In genomic region chr12:3973939-3974644, GRCh38 we compare ENCODE assay signal across 11 cellular contexts.
DNase-seq lines count a peak whose midpoint lies in the region; ATAC-seq and TF ChIP-seq lines count a peak whose summit lies in the region.
"Had no signal": no experiment of that assay in that cellular context is flagged by ENCODE, and none has a peak within 500 bp of the region (broad histone marks: within the 10 kb centered on the region; RNA-seq: fewer than 3 reads in every experiment).

No MANE protein-coding gene starts in this region.

- peak; percentile 27 for DNase-seq in Ammon's horn (ENCODE audit: low spot score)
- DNase-seq in CD4-positive, alpha-beta memory T cell, result peak in 3 of 5 donors; percentile 20 to 46 (median 21)
- DNase-seq in T-helper 17 cell, result no peak
- DNase-seq in effector memory CD8-positive, alpha-beta T cell, result no peak
- no peak for DNase-seq in SKM-1 treated with dmso at 0.1 percent for 144 hours (lab: John Stamatoyannopoulos, UW; ENCODE audit: unreplicated experiment)
- DNase-seq in ascending aorta (ENCODE audit: low spot score in 2 of 2), result no peak
- DNase-seq in T1000 (lab: John Stamatoyannopoulos, UW), result no peak
- no peak for DNase-seq in PC-3
- DNase-seq: HFFc6, left cardiac atrium, spleen had no signal

- no peaks in the 10 kb centered on the region for H3K27me3 ChIP-seq in CD4-positive, alpha-beta memory T cell (ENCODE audit: insufficient read depth, low read length)
- H3K27me3 ChIP-seq in ascending aorta, result no peaks in the 10 kb centered on the region
- peaks cover 33% of the 10 kb centered on the region for H3K27me3 ChIP-seq in PC-3 (ENCODE audit: low read length)

- H3K4me1 ChIP-seq in CD4-positive, alpha-beta memory T cell (ENCODE audit: insufficient read depth, low read length), result peaks cover 57% of the 10 kb centered on the region
- H3K4me1 ChIP-seq in ascending aorta (no peaks in the 10 kb centered on the region), PC-3 (ENCODE audit: insufficient read depth, low read length) (no peaks in the 10 kb centered on the region)

- no peak overlapping the region for H3K4me2 ChIP-seq in PC-3 (ENCODE audit: low read length)

- H3K9me3 Mint-ChIP-seq in CD4-positive, alpha-beta memory T cell, result no peaks in the 10 kb centered on the region
- H3K9me3 Mint-ChIP-seq in effector memory CD8-positive, alpha-beta T cell, result peaks cover 0 to 2% of the 10 kb centered on the region in 2 donors

- H3K27ac ChIP-seq in CD4-positive, alpha-beta memory T cell (ENCODE audit: low read depth, low read length), result peak overlapping the region; percentile 43
- H3K27ac ChIP-seq in ascending aorta (no peak overlapping the region), PC-3 (ENCODE audit: low read length) (no peak overlapping the region)

- intact Hi-C loops in CD4-positive, alpha-beta memory T cell (cut with micrococcal nuclease), result loop anchor here (2.0 kb wide), 1 partner anchor 15 kb away; no protein-coding TSS in a partner anchor
- intact Hi-C loops in ascending aorta (cut with DNase I), result no loop called here
- intact Hi-C loops in PC-3 (cut with micrococcal nuclease), result no loop called here

- H3K79me2 ChIP-seq in PC-3 (ENCODE audit: low read length), result no peaks in the 10 kb centered on the region

- H2AFZ ChIP-seq in PC-3 (ENCODE audit: low read length), result no peak overlapping the region

- CTCF ChIA-PET in CD4-positive, alpha-beta memory T cell (lab: Charles Lee; ENCODE audit: partially characterized antibody), result interaction anchor here (0.9 to 6.9 kb wide), 10 partner anchors 9 to 303 kb away, joined by 3 to 59 read pairs (median 4); no protein-coding TSS in a partner anchor
- CTCF ChIA-PET in PC-3 (lab: Charles Lee), result no interaction called here

- peaks cover 39 to 64% (median 51%) of the 10 kb centered on the region in 4 donors for H3K4me1 Mint-ChIP-seq in CD4-positive, alpha-beta memory T cell
- H3K4me1 Mint-ChIP-seq in T-helper 17 cell, result peaks cover 39% of the 10 kb centered on the region
- peaks cover 16 to 19% of the 10 kb centered on the region in 2 donors for H3K4me1 Mint-ChIP-seq in effector memory CD8-positive, alpha-beta T cell (ENCODE audit: low read depth in 2 of 2)

- no peak for TF ChIP-seq CTCF in ascending aorta (IDR thresholded peaks at IDR 0.05)
- no peak for TF ChIP-seq CTCF in PC-3 (conservative IDR thresholded peaks at IDR 0.05; ENCODE audit: low read depth, low read length)

- peaks cover 0 to 3% of the 10 kb centered on the region in 2 donors for H3K36me3 Mint-ChIP-seq in CD4-positive, alpha-beta memory T cell
- peaks cover 3% of the 10 kb centered on the region for H3K36me3 Mint-ChIP-seq in T-helper 17 cell (ENCODE audit: low read depth)
- no peaks in the 10 kb centered on the region for H3K36me3 Mint-ChIP-seq in effector memory CD8-positive, alpha-beta T cell (ENCODE audit: insufficient read depth)

- no TSS peak for BruUV-seq in PC-3 (replicated peaks; lab: Mats Ljungman, UMichigan)

- H4K20me1 ChIP-seq in PC-3 (ENCODE audit: low read length), result no peaks in the 10 kb centered on the region

- ATAC-seq in T-helper 17 cell (peak; percentile 56), PC-3 (no peak)
- no peak for ATAC-seq in effector memory CD8-positive, alpha-beta T cell (replicated peaks)
- ATAC-seq: left cardiac atrium had no signal

- H3K9ac ChIP-seq in PC-3 (ENCODE audit: low read length), result no peak overlapping the region

- H3K27me3 Mint-ChIP-seq in CD4-positive, alpha-beta memory T cell, result no peaks in the 10 kb centered on the region
- no peaks in the 10 kb centered on the region for H3K27me3 Mint-ChIP-seq in T-helper 17 cell
- H3K27me3 Mint-ChIP-seq in effector memory CD8-positive, alpha-beta T cell, result peaks cover 9 to 16% of the 10 kb centered on the region in 2 donors

- peak overlapping the region; percentile 5 to 83 (median 74) for H3K4me3 Mint-ChIP-seq in CD4-positive, alpha-beta memory T cell
- H3K4me3 Mint-ChIP-seq in T-helper 17 cell, result peak overlapping the region; percentile 75
- peak overlapping the region in 1 of 2 donors; percentile 15 for H3K4me3 Mint-ChIP-seq in effector memory CD8-positive, alpha-beta T cell
- H3K4me3 Mint-ChIP-seq: HFFc6 had no signal

- POLR2A ChIA-PET in CD4-positive, alpha-beta memory T cell (lab: Charles Lee; ENCODE audit: partially characterized antibody), result interaction anchor here (0.6 to 4.0 kb wide), 17 partner anchors 10 to 303 kb away, joined by 3 to 37 read pairs (median 4); no protein-coding TSS in a partner anchor
- POLR2A ChIA-PET in PC-3 (lab: Charles Lee; ENCODE audit: unreplicated experiment), result no interaction called here

- no peaks in the 10 kb centered on the region for H3K9me2 ChIP-seq in PC-3 (replicated peaks; ENCODE audit: low read length)

- H3F3A ChIP-seq in PC-3 (ENCODE audit: low read length, unreplicated experiment), result no peaks in the 10 kb centered on the region

- H3K9me3 ChIP-seq in CD4-positive, alpha-beta memory T cell (ENCODE audit: control insufficient read depth in 1 of 2, low read length in 2 of 2), result no peaks in the 10 kb centered on the region
- H3K9me3 ChIP-seq in T-helper 17 cell (ENCODE audit: control insufficient read depth, low read length, poor library complexity, severe bottlenecking) (no peaks in the 10 kb centered on the region), ascending aorta (no peaks in the 10 kb centered on the region), PC-3 (ENCODE audit: low read length) (no peaks in the 10 kb centered on the region)
- H3K9me3 ChIP-seq: spleen had no signal

- H3K36me3 ChIP-seq in CD4-positive, alpha-beta memory T cell (ENCODE audit: insufficient read depth, low read length), result no peaks in the 10 kb centered on the region
- H3K36me3 ChIP-seq in ascending aorta, result no peaks in the 10 kb centered on the region
- H3K36me3 ChIP-seq in PC-3 (ENCODE audit: low read depth, low read length), result no peaks in the 10 kb centered on the region
- H3K36me3 ChIP-seq: spleen had no signal

- H3K27ac Mint-ChIP-seq in CD4-positive, alpha-beta memory T cell, result peak overlapping the region; percentile 75 to 93 (median 90)
- peak overlapping the region; percentile 77 for H3K27ac Mint-ChIP-seq in T-helper 17 cell
- H3K27ac Mint-ChIP-seq in effector memory CD8-positive, alpha-beta T cell, result peak overlapping the region; percentile 27 to 28
- H3K27ac Mint-ChIP-seq: HFFc6 had no signal

- H3K4me3 ChIP-seq in CD4-positive, alpha-beta memory T cell (ENCODE audit: low read length in 2 of 2), result peak overlapping the region in 1 of 2 donors; percentile 8
- H3K4me3 ChIP-seq in ascending aorta, result no peak overlapping the region
- no peak overlapping the region for H3K4me3 ChIP-seq in PC-3 (ENCODE audit: low read length)
- H3K4me3 ChIP-seq: spleen had no signal

Comparison
In these comparisons a context has a peak if more than half of its experiments do, and no peak if none do; other contexts are left out.
1. DNase-seq: peak in Ammon's horn (single experiment) and CD4-positive, alpha-beta memory T cell (3 of 5); none in T-helper 17 cell (0 of 3), effector memory CD8-positive, alpha-beta T cell (0 of 3), SKM-1 treated with dmso at 0.1 percent for 144 hours (single experiment), ascending aorta (0 of 2), T1000 (single experiment) and PC-3 (single experiment).
2. H3K27ac Mint-ChIP-seq: peak in every context shown above with its lines; median percentile 90 in CD4-positive, alpha-beta memory T cell; 77 in T-helper 17 cell; 28 in effector memory CD8-positive, alpha-beta T cell.